8 cellular contexts compared by ENCODE assay signal in genomic region chr16:23504453-23505179, GRCh38. TPM values are rescaled to one million over a fixed set of nuclear protein-coding genes. Genes with fewer than 3 reads are reported as not detected.
DNase-seq lines count a peak whose midpoint lies in the region; ATAC-seq and TF ChIP-seq lines count a peak whose summit lies in the region.

No MANE protein-coding gene starts in this region.

- H3K4me1 Mint-ChIP-seq in activated CD4-positive, alpha-beta T cell treated with anti-CD3 and anti-CD28 coated beads, Interleukin-2, amount 10 ng/mL, durations not matched to agents 24 days and 14 days, result peaks cover 50% of the 10 kb centered on the region

- H3K9ac ChIP-seq in mucosa of stomach (ENCODE audit: low read length), result peak overlapping the region; percentile 13

- peaks cover 57% of the 10 kb centered on the region for H3K4me1 ChIP-seq in mucosa of stomach (ENCODE audit: control insufficient read depth, insufficient read depth, low read length)

- H3K9me3 ChIP-seq in MG63 (no peaks in the 10 kb centered on the region), mucosa of stomach (ENCODE audit: control insufficient read depth, low read length) (no peaks in the 10 kb centered on the region)

- ATAC-seq in GM21737 (IDR thresholded peaks at IDR 0.05; ENCODE audit: unreplicated experiment), result peak; percentile 56

- intact Hi-C loops in activated CD4-positive, alpha-beta T cell treated with anti-CD3 and anti-CD28 coated beads, Interleukin-2, amount 10 ng/mL, durations not matched to agents 24 days and 14 days (cut with micrococcal nuclease), result loop anchor here (2.0 kb wide), 1 partner anchor 52 kb away; the partner anchor contains the start of genes EARS2 and UBFD1

- no peak for TF ChIP-seq CTCF in coronary artery (IDR thresholded peaks at IDR 0.05)

- H3K27me3 ChIP-seq in MG63 (no peaks in the 10 kb centered on the region), mucosa of stomach (ENCODE audit: control insufficient read depth, insufficient read depth, low read length) (no peaks in the 10 kb centered on the region)

- H3K27me3 Mint-ChIP-seq in activated CD4-positive, alpha-beta T cell treated with anti-CD3 and anti-CD28 coated beads, Interleukin-2, amount 10 ng/mL, durations not matched to agents 24 days and 14 days, result no peaks in the 10 kb centered on the region

- H3K27ac Mint-ChIP-seq in activated CD4-positive, alpha-beta T cell treated with anti-CD3 and anti-CD28 coated beads, Interleukin-2, amount 10 ng/mL, durations not matched to agents 24 days and 14 days, result peak overlapping the region; percentile 86

- H3K9me3 Mint-ChIP-seq in activated CD4-positive, alpha-beta T cell treated with anti-CD3 and anti-CD28 coated beads, Interleukin-2, amount 10 ng/mL, durations not matched to agents 24 days and 14 days, result no peaks in the 10 kb centered on the region

- H3K36me3 ChIP-seq in MG63 (peaks cover 13% of the 10 kb centered on the region), mucosa of stomach (ENCODE audit: control insufficient read depth, insufficient read depth, low read length) (no peaks in the 10 kb centered on the region)

- H3K36me3 Mint-ChIP-seq in activated CD4-positive, alpha-beta T cell treated with anti-CD3 and anti-CD28 coated beads, Interleukin-2, amount 10 ng/mL, durations not matched to agents 24 days and 14 days (ENCODE audit: low read depth), result peaks cover 20% of the 10 kb centered on the region

- H3K4me3 Mint-ChIP-seq in activated CD4-positive, alpha-beta T cell treated with anti-CD3 and anti-CD28 coated beads, Interleukin-2, amount 10 ng/mL, durations not matched to agents 24 days and 14 days, result peak overlapping the region; percentile 53

- H3K27ac ChIP-seq in coronary artery, result peak overlapping the region in 1 of 2 donors; percentile 81

- H3K4me3 ChIP-seq in MG63, result no peak overlapping the region
- peak overlapping the region; percentile 9 for H3K4me3 ChIP-seq in coronary artery
- no peak overlapping the region for H3K4me3 ChIP-seq in mucosa of stomach (ENCODE audit: low read length)

- DNase-seq in Daoy (ENCODE audit: low read depth) (peak; percentile 93), MG63 (peak; percentile 94), coronary artery (ENCODE audit: low spot score) (peak; percentile 82), NCI-H748 (lab: John Stamatoyannopoulos, UW; ENCODE audit: unreplicated experiment) (no peak)
- DNase-seq in activated CD4-positive, alpha-beta T cell treated with anti-CD3 and anti-CD28 coated beads, Interleukin-2, amount 10 ng/mL, durations not matched to agents 24 days and 14 days, result peak; percentile 88
- peak; percentile 63 to 68 for DNase-seq in stimulated activated CD8-positive, alpha-beta memory T cell treated with anti-CD3 and anti-CD28 coated beads, Interleukin-7, amount 100 ng/mL, for 4 hours (ENCODE audit: low read depth in 2 of 2)

RNA-seq across cellular contexts. Expression of gene GGA2, which starts 5.7 kb away (rescaled TPM):
- 10.0 and 15.3 TPM in 2 replicates for total RNA-seq in Daoy (2014; rRNA removed; shearing (Covaris generic))
- 44.2 and 102 TPM in 2 replicates for total RNA-seq in MG63 (2014; rRNA removed; shearing (Covaris generic); ENCODE audit: low replicate concordance)
- total RNA-seq in activated CD4-positive, alpha-beta T cell treated with anti-CD3 and anti-CD28 coated beads, Interleukin-2, amount 10 ng/mL, durations not matched to agents 24 days and 14 days, result 109 and 113 TPM in 2 replicates

RNA-seq across cellular contexts. Expression of gene COG7, which starts 51.6 kb away (rescaled TPM):
- 10.5 and 13.6 TPM in 2 replicates for total RNA-seq in Daoy (2014; rRNA removed; shearing (Covaris generic))
- total RNA-seq in MG63 (2014; rRNA removed; shearing (Covaris generic); ENCODE audit: low replicate concordance), result 8.0 and 10.2 TPM in 2 replicates
- 21.6 and 25.6 TPM in 2 replicates for total RNA-seq in activated CD4-positive, alpha-beta T cell treated with anti-CD3 and anti-CD28 coated beads, Interleukin-2, amount 10 ng/mL, durations not matched to agents 24 days and 14 days

RNA-seq across cellular contexts. Expression of gene EARS2, which starts 52.5 kb away (rescaled TPM):
- 51.3 and 60.9 TPM in 2 replicates for total RNA-seq in Daoy (2014; rRNA removed; shearing (Covaris generic))
- total RNA-seq in MG63 (2014; rRNA removed; shearing (Covaris generic); ENCODE audit: low replicate concordance), result 23.8 and 45.3 TPM in 2 replicates
- 29.7 and 31.4 TPM in 2 replicates for total RNA-seq in activated CD4-positive, alpha-beta T cell treated with anti-CD3 and anti-CD28 coated beads, Interleukin-2, amount 10 ng/mL, durations not matched to agents 24 days and 14 days

RNA-seq across cellular contexts. Expression of gene UBFD1, which starts 52.9 kb away (rescaled TPM):
- 84.2 and 99.9 TPM in 2 replicates for total RNA-seq in Daoy (2014; rRNA removed; shearing (Covaris generic))
- 59.3 and 59.9 TPM in 2 replicates for total RNA-seq in MG63 (2014; rRNA removed; shearing (Covaris generic); ENCODE audit: low replicate concordance)
- 62.0 and 70.6 TPM in 2 replicates for total RNA-seq in activated CD4-positive, alpha-beta T cell treated with anti-CD3 and anti-CD28 coated beads, Interleukin-2, amount 10 ng/mL, durations not matched to agents 24 days and 14 days
